Comparison of ENCODE assay signal across 8 cellular contexts in genomic region chr12:13411287-13411686, GRCh38.
"Had no signal": no experiment of that assay in that cellular context is flagged by ENCODE, and none has a peak within 500 bp of the region (broad histone marks: within the 10 kb centered on the region; RNA-seq: fewer than 3 reads in every experiment).

No MANE protein-coding gene starts in this region.

- H3K27ac ChIP-seq: GM23248 had no signal

- H3K36me3 ChIP-seq: HAP-1 had no signal

- H3K4me3 Mint-ChIP-seq: GM23338, H9, HFFc6 had no signal

- H3K4me1 ChIP-seq: HAP-1 had no signal

- H3K4me1 Mint-ChIP-seq: GM23338, H9 had no signal

- H3K9me3 ChIP-seq: HAP-1 had no signal

- DNase-seq: GM23248, GOT3, H7, H9, HCEC 1CT, HFFc6 had no signal

- H3K4me3 ChIP-seq: GM23248, GM23338, HAP-1 had no signal

- H3K27ac Mint-ChIP-seq: GM23338, H9, HFFc6 had no signal
